22 cellular contexts compared by ENCODE assay signal in the genomic region with DNA sequence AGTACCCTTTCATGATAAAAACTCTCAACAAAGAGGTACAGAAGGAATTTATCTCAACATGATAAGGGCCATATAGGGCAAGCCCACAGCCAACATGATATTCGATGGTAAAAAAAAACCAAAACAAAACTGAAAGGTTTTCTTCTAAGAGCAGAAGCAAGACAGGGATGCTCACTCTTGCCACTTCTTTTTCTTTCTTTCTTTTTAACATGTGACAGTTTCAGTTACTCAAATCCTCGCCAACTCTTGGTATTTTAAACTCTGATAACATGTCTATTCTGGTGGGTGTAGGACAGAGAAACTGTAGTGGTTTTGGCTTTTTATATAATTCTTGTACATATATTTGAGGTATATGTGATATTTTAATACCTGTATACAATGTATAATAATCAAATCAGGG.
A peak's percentile ranks its signal among the peaks of the same experiment; 100 is the strongest.
DNase-seq lines count a peak whose midpoint lies in the region; ATAC-seq, FAIRE-seq and TF ChIP-seq lines count a peak whose summit lies in the region.
"Had no signal": no experiment of that assay in that cellular context is flagged by ENCODE, and none has a peak within 500 bp of the region (broad histone marks: within the 10 kb centered on the region; RNA-seq: fewer than 3 reads in every experiment).

No MANE protein-coding gene starts in this region.

- no peak for TF ChIP-seq POLR2A in H54 (IDR thresholded peaks at IDR 0.05; ENCODE audit: low read depth, low read length)
- TF ChIP-seq POLR2A in lower leg skin (IDR thresholded peaks at IDR 0.05), result no peak

- no peak for TF ChIP-seq CTCF in lower leg skin (IDR thresholded peaks at IDR 0.05)

- FAIRE-seq in H54 (lab: Jason Lieb, UNC), result no peak
- FAIRE-seq: GM12878 had no signal

- DNase-seq in H54 (ENCODE audit: insufficient read length, low spot score), result no peak
- DNase-seq in lower leg skin (ENCODE audit: low spot score in 2 of 2), result no peak
- DNase-seq: Caco-2; CD4-positive, alpha-beta memory T cell; DND-41; H7; IMR-90; NCI-H1105; NCI-H146; NCI-H2029; NCI-H345; NCI-H524; NCI-H82; T-helper 9 cell had no signal

- intact Hi-C loops in lower leg skin (cut with DNase I; ENCODE audit: low total_unique reads), result no loop called here

- H3K4me3 ChIP-seq in lower leg skin (ENCODE audit: low read depth, poor library complexity, severe bottlenecking), result no peak overlapping the region
- H3K4me3 ChIP-seq: BLaER1, GM12878 had no signal

- peak; percentile 71 for ATAC-seq in GM21367 (IDR thresholded peaks at IDR 0.05; ENCODE audit: unreplicated experiment)
- ATAC-seq in HG02938 (IDR thresholded peaks at IDR 0.05; ENCODE audit: unreplicated experiment), result peak; percentile 54
- ATAC-seq in HG03469 (IDR thresholded peaks at IDR 0.05; ENCODE audit: unreplicated experiment), result peak; percentile 52
- ATAC-seq in HG03045 (IDR thresholded peaks at IDR 0.05; ENCODE audit: unreplicated experiment), result no peak
- no peak for ATAC-seq in HG03039 (IDR thresholded peaks at IDR 0.05; ENCODE audit: unreplicated experiment)
- ATAC-seq: GM12878, Right ventricle myocardium inferior had no signal

- WGBS in lower leg skin, 2 donors, result 79 to 81% methylated on average over 2 of the region's 2 CpGs

Comparison
In these comparisons a context has a peak if more than half of its experiments do, and no peak if none do; other contexts are left out.
1. ATAC-seq: peak in GM21367 (single experiment), HG02938 (single experiment) and HG03469 (single experiment); none in HG03045 (single experiment) and HG03039 (single experiment).